In the genomic region with DNA sequence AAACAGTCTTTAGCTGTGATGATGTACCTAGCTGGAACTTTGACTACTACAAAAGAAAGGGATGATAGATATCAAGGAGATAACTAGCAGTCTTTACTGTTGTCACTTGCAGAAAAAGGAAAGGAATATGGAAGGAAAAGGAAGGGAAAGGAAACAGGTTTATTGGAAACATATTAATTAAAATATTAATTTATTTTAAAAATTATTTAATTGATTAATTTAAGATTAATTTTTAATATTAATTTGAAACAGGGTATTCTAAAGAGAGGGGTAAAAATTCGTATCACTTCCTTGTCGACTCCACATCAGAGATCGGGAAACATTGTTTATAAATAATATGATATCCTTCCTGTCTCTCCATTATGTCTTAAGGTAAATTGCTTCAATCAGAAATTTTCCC, we compare ENCODE assay signal across 2 cellular contexts.
A peak's percentile ranks its signal among the peaks of the same experiment; 100 is the strongest.
TF ChIP-seq lines count a peak whose summit lies in the region.

No MANE protein-coding gene starts in this region.

TF ChIP-seq in WTC11, 78 proteins besides CTCF, POLR2A, EP300 and RAD21:
- peak; percentile 96 for TF ChIP-seq HMGA2 (CRISPR knock-in tag; IDR thresholded peaks at IDR 0.05)
- no peak for TF ChIP-seq TEAD4 (CRISPR knock-in tag; IDR thresholded peaks at IDR 0.05)
- TF ChIP-seq, protein P1, sequence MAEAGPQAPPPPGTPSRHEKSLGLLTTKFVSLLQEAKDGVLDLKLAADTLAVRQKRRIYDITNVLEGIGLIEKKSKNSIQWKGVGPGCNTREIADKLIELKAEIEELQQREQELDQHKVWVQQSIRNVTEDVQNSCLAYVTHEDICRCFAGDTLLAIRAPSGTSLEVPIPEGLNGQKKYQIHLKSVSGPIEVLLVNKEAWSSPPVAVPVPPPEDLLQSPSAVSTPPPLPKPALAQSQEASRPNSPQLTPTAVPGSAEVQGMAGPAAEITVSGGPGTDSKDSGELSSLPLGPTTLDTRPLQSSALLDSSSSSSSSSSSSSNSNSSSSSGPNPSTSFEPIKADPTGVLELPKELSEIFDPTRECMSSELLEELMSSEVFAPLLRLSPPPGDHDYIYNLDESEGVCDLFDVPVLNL (CRISPR knock-in tag; IDR thresholded peaks at IDR 0.05; ENCODE audit: borderline replicate concordance, low read depth): no peak
- no peak for TF ChIP-seq ZNF263 (CRISPR knock-in tag; IDR thresholded peaks at IDR 0.05; ENCODE audit: low read depth)
- no peak for TF ChIP-seq MYBL2 (CRISPR knock-in tag; IDR thresholded peaks at IDR 0.05)
- TF ChIP-seq ESRRA (CRISPR knock-in tag; IDR thresholded peaks at IDR 0.05; ENCODE audit: borderline replicate concordance): no peak
- TF ChIP-seq TCF7 (CRISPR knock-in tag; IDR thresholded peaks at IDR 0.05; ENCODE audit: low read depth): no peak
TF ChIP-seq in WTC11: peak in this region for 1.

TF ChIP-seq in GM12878, 131 proteins besides CTCF, POLR2A, EP300 and RAD21:
- TF ChIP-seq RCOR1 (conservative IDR thresholded peaks at IDR 0.05; ENCODE audit: low read depth, low read length): no peak
